ENCODE assay signal across 20 cellular contexts in the genomic region with DNA sequence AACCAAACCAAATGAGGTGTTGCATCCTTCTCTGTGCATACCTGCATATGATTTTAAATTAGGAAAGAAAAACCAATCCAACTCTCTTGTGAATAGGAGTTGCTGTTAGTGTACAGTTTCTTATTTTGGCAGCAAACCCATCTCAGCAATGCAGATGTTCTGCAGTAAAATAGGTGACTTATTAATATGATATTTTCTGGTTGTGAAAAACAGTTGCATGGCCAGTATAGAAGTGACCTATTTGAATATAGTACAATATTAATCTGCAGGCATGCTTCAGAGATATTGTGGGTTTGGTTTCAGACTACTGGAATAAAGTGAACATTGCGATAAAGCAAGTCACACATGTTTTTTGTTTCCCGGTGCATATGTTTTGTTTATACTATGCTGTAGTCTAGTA.
"Had no signal": no experiment of that assay in that cellular context is flagged by ENCODE, and none has a peak within 500 bp of the region (broad histone marks: within the 10 kb centered on the region; RNA-seq: fewer than 3 reads in every experiment).

No MANE protein-coding gene starts in this region.

- H3K36me3 ChIP-seq: lower lobe of right lung, sigmoid colon, transverse colon had no signal

- H3K27me3 Mint-ChIP-seq: naive B cell; stimulated activated memory B cell treated with anti-CD40 and anti-IgM and Interleukin-4, amounts not matched to agents 10 μg/mL and 1 μg/mL and 100 μg/mL, for 72 hours had no signal

- H3K27ac ChIP-seq: lower lobe of right lung, sigmoid colon, transverse colon had no signal

- H3K27ac Mint-ChIP-seq: activated naive CD4-positive, alpha-beta T cell treated with anti-CD3 and anti-CD28 coated beads, Interleukin-2, amount 50 U/mL, for 72 hours; stimulated activated memory B cell treated with anti-CD40 and anti-IgM and Interleukin-4, amounts not matched to agents 10 μg/mL and 1 μg/mL and 100 μg/mL, for 72 hours had no signal

- H3K9me3 Mint-ChIP-seq: naive B cell; stimulated activated memory B cell treated with anti-CD40 and anti-IgM and Interleukin-4, amounts not matched to agents 10 μg/mL and 1 μg/mL and 100 μg/mL, for 72 hours had no signal

- H3K4me3 ChIP-seq: lower lobe of right lung, sigmoid colon, smooth muscle cell, transverse colon had no signal

- FAIRE-seq: kidney, TTC549, urothelium cell line had no signal

- DNase-seq: activated gamma-delta T cell treated with Interleukin-2 at 50 U/mL for 16 hours; activated T-cell treated with anti-CD3 and anti-CD28 coated beads, Interleukin-2, amount 50 U/mL, for 1 hour; aorta; central memory CD4-positive, alpha-beta T cell; dermis blood vessel endothelial cell; effector CD8-positive, alpha-beta T cell; erythroblast; foreskin fibroblast; kidney; lower lobe of right lung; naive B cell; occipital lobe; sigmoid colon; stimulated activated CD4-positive, alpha-beta T cell treated with anti-CD3 and anti-CD28 coated beads, Interleukin-15, amount 100 ng/mL, for 24 hours; transverse colon had no signal

- H3K27me3 ChIP-seq: sigmoid colon, transverse colon had no signal

- H3K4me3 Mint-ChIP-seq: stimulated activated memory B cell treated with anti-CD40 and anti-IgM and Interleukin-4, amounts not matched to agents 10 μg/mL and 1 μg/mL and 100 μg/mL, for 72 hours had no signal

- H3K9me3 ChIP-seq: lower lobe of right lung, sigmoid colon, transverse colon had no signal

- ATAC-seq: activated naive CD4-positive, alpha-beta T cell treated with anti-CD3 and anti-CD28 coated beads, Interleukin-2, amount 50 U/mL, for 72 hours; stimulated activated memory B cell treated with anti-CD40 and anti-IgM and Interleukin-4, amounts not matched to agents 10 μg/mL and 1 μg/mL and 100 μg/mL, for 72 hours had no signal

- H3K4me2 ChIP-seq: smooth muscle cell had no signal
